8 cellular contexts compared by ENCODE assay signal in the genomic region with DNA sequence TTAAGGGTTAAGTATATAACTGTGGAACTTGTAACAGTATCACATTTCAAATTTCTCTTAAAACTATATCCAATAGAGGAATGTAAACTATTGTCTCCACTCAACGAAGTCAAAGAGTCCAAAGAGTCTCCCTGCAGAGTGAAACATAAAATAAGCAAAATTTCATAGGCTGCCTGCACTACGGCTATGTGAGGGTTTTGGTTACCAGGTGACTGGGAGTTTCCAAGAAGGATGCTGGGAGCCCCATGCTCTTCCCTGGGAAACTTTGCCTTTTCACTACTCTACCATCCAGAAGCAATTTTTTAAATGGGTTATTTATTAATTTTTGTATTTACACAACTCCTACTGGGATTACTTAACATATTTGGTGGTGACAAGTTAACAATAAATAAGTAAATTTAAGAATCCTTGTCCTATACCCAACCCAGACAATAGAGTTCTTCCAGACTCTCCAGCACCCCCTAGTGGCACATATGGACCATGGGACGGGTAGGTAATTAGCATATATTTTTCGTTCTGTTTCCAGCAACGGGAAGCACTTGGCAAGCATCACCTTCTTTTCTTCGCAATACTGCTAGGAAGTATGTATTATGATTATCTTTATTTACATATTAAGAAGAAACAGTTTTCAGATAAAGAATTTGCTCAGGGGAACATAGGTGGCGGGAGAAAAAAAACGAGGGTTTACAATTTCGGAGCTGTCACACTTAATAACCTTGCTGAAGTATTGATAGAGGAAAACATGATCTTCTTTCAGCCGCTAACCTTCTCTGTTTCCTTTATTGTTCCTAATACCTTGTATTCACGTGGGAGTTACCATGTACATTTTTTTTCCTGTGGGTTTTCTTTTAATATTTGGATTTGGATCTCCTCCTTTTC. TPM values are rescaled to one million over a fixed set of nuclear protein-coding genes. Genes with fewer than 3 reads are reported as not detected.
DNase-seq lines count a peak whose midpoint lies in the region; FAIRE-seq and TF ChIP-seq lines count a peak whose summit lies in the region.

No MANE protein-coding gene starts in this region.

- in situ Hi-C loops in Caki2 (cut with HindIII; ENCODE audit: low pct_unique_long_range_greater_than_20kb, low sequenced_read_pairs) (no loop called here), astrocyte of the spinal cord (cut with HindIII; ENCODE audit: low sequenced_read_pairs) (no loop called here)

- no peak overlapping the region for H3K4me3 ChIP-seq in astrocyte of the spinal cord (ENCODE audit: low read depth, low read length)

- peak; percentile 30 for FAIRE-seq in RCC 7860 (lab: Jason Lieb, UNC)

- DNase-seq in Caki2 (ENCODE audit: low read depth) (peak; percentile 30), GM19240 (ENCODE audit: insufficient read length, low spot score) (peak; percentile 22), HT-29 (ENCODE audit: low spot score) (peak; percentile 52), RCC 7860 (ENCODE audit: low spot score) (peak; percentile 39), astrocyte of the spinal cord (ENCODE audit: low read depth, low spot score) (peak; percentile 57), iPS-NIHi7 (ENCODE audit: extremely low spot score) (peak; percentile 72)
- DNase-seq in stimulated activated CD4-positive, alpha-beta T cell treated with anti-CD3 and anti-CD28 coated beads, Interleukin-2, amount 100 ng/mL, for 48 hours, result peak; percentile 30 to 36
- DNase-seq in NK-92 treated with Interleukin-12 subunit alpha and Interleukin-12 subunit beta, amount 100 ng/mL, for 24 hours (lab: John Stamatoyannopoulos, UW), result no peak

- peak; percentile 72 for TF ChIP-seq CTCF in astrocyte of the spinal cord (IDR thresholded peaks at IDR 0.05; ENCODE audit: low read depth, low read length)

RNA-seq across cellular contexts. Expression of a gene that starts 3.5 kb away (rescaled TPM):
- not detected in 2 replicates for total RNA-seq in Caki2 (2014; rRNA removed; shearing (Covaris generic); ENCODE audit: low replicate concordance)
- not detected in 2 replicates for total RNA-seq in HT-29 (2014; rRNA removed; shearing (Covaris generic))

RNA-seq across cellular contexts. Expression of a gene that starts 59.7 kb away (rescaled TPM):
- not detected in 2 replicates for total RNA-seq in Caki2 (2014; rRNA removed; shearing (Covaris generic); ENCODE audit: low replicate concordance)
- not detected in 2 replicates for total RNA-seq in HT-29 (2014; rRNA removed; shearing (Covaris generic))
